ENCODE assay signal across 23 cellular contexts in the genomic region with DNA sequence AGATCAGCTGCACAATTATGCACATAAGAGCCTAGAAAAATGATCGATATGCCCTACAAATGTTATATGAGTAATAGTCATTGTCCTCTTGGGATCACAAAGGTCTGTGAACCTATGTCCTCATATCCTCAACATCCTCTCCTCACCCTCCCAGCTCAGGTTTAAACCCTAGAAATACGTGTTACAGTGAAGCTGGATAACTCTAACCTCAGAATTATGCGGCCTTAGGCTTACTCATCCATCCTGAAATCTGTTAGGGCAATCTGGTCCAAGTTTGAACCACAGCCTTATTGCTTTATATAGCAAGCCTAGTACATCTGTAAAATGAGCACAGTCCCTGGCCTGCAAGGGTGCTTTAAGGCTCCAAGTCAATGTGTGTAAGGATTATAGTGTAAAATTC.
DNase-seq lines count a peak whose midpoint lies in the region; ATAC-seq, FAIRE-seq and TF ChIP-seq lines count a peak whose summit lies in the region.
"Had no signal": no experiment of that assay in that cellular context is flagged by ENCODE, and none has a peak within 500 bp of the region (broad histone marks: within the 10 kb centered on the region; RNA-seq: fewer than 3 reads in every experiment).

No MANE protein-coding gene starts in this region.

- H3K79me2 ChIP-seq in osteoblast (ENCODE audit: insufficient read depth, low read length) (no peaks in the 10 kb centered on the region), SK-N-SH (ENCODE audit: insufficient read depth) (no peaks in the 10 kb centered on the region)

- H3K9me2 ChIP-seq in SK-N-SH, result no peaks in the 10 kb centered on the region

- H4K20me1 ChIP-seq in osteoblast (ENCODE audit: insufficient read depth, low read length) (no peaks in the 10 kb centered on the region), SK-N-SH (ENCODE audit: insufficient read depth) (no peaks in the 10 kb centered on the region)

- DNase-seq in ELR (ENCODE audit: low read depth) (peak; percentile 81), RCC 7860 (ENCODE audit: low spot score) (peak; percentile 72), epithelial cell of esophagus (ENCODE audit: low read depth) (peak; percentile 36), osteoblast (ENCODE audit: insufficient read length, low spot score, missing footprints) (peak; percentile 86), SK-N-SH (no peak), caudate nucleus (lab: John Stamatoyannopoulos, UW) (no peak)
- DNase-seq: activated CD4-positive, alpha-beta T cell treated with anti-CD3 and anti-CD28 coated beads for 1 hour; activated CD8-positive, alpha-beta memory T cell treated with anti-CD3 and anti-CD28 coated beads, Interleukin-2, amount 50 U/mL, for 48 hours; activated naive CD4-positive, alpha-beta T cell treated with Interleukin-2 at 50 U/mL for 16 hours; C1 segment of cervical spinal cord; Karpas-422; left ventricle myocardium superior; naive B cell; NCI-H1694 treated with DMSO at 0.1 percent for 48 hours; NCI-H510A treated with DMSO at 0.1 percent for 48 hours; OCI-M1; tibial artery had no signal

- peak overlapping the region; percentile 80 for H3K27ac ChIP-seq in osteoblast (ENCODE audit: low read depth, low read length)
- H3K27ac ChIP-seq in SK-N-SH (ENCODE audit: low read depth in 2 of 2, low read length in 1 of 2), result no peak overlapping the region
- H3K27ac ChIP-seq in caudate nucleus (ENCODE audit: low read depth, low read length), result no peak overlapping the region
- H3K27ac ChIP-seq: HL-60, SJSA1, skin epidermis, tibial artery had no signal

- H2AFZ ChIP-seq in osteoblast (ENCODE audit: low read length) (no peak overlapping the region), SK-N-SH (ENCODE audit: low read depth) (no peak overlapping the region)

- H3K27me3 ChIP-seq in osteoblast (ENCODE audit: insufficient read depth, low read length) (no peaks in the 10 kb centered on the region), SK-N-SH (ENCODE audit: insufficient read depth) (no peaks in the 10 kb centered on the region)
- H3K27me3 ChIP-seq: SJSA1 had no signal

- FAIRE-seq in RCC 7860 (lab: Jason Lieb, UNC), result peak; percentile 88
- FAIRE-seq: frontal cortex had no signal

- WGBS in SK-N-SH (ENCODE audit: low lambda C conversion rate), result 18% methylated on average over 3 of the region's 3 CpGs

- H3K9me3 ChIP-seq in osteoblast (ENCODE audit: low read depth, low read length) (no peaks in the 10 kb centered on the region), SK-N-SH (no peaks in the 10 kb centered on the region)
- H3K9me3 ChIP-seq: SJSA1, tibial artery had no signal

- H3F3A ChIP-seq in SK-N-SH (replicated peaks; ENCODE audit: insufficient read depth), result no peaks in the 10 kb centered on the region

- H3K9ac ChIP-seq in SK-N-SH, result no peak overlapping the region

- H3K4me2 ChIP-seq in osteoblast (ENCODE audit: insufficient read depth, low read length) (peak overlapping the region; percentile 4), SK-N-SH (no peak overlapping the region)

- CTCF ChIA-PET in SK-N-SH (lab: Yijun Ruan, JAX), result no interaction called here

- TF ChIP-seq RAD21 in SK-N-SH (IDR thresholded peaks at IDR 0.05; ENCODE audit: low read length), result no peak

- H3K4me1 ChIP-seq in osteoblast (ENCODE audit: insufficient read depth, low read length) (peaks cover 20% of the 10 kb centered on the region), SK-N-SH (ENCODE audit: control insufficient read depth in 1 of 2, insufficient read depth in 2 of 2, low read depth in 1 of 2, low read length in 1 of 2) (peaks cover 0 to 4% of the 10 kb centered on the region in 2 experiments; a peak in 1 of 4 replicates)
- H3K4me1 ChIP-seq: tibial artery had no signal

- POLR2A ChIA-PET in SK-N-SH (lab: Yijun Ruan, JAX), result no interaction called here

- TF ChIP-seq CTCF in epithelial cell of esophagus (IDR thresholded peaks at IDR 0.05; ENCODE audit: insufficient read depth, low read depth, low read length, missing control alignments), result no peak
- no peak for TF ChIP-seq CTCF in osteoblast (IDR thresholded peaks at IDR 0.05; ENCODE audit: extremely low read depth, low read depth, low read length)
- TF ChIP-seq CTCF in SK-N-SH (IDR thresholded peaks at IDR 0.05), result no peak

- H3K36me3 ChIP-seq in osteoblast (ENCODE audit: insufficient read depth, low read length), result no peaks in the 10 kb centered on the region
- H3K36me3 ChIP-seq in SK-N-SH (replicated peaks in 1 of 2; ENCODE audit: control insufficient read depth in 1 of 2, insufficient read depth in 2 of 2, low read length in 1 of 2), result no peaks in the 10 kb centered on the region
- H3K36me3 ChIP-seq: SJSA1, tibial artery had no signal

- TF ChIP-seq EP300 in SK-N-SH (IDR thresholded peaks at IDR 0.05; ENCODE audit: borderline replicate concordance in 1 of 2, low read depth in 1 of 2, low read length in 1 of 2), result no peak

- H3K4me3 ChIP-seq in epithelial cell of esophagus (ENCODE audit: low read length), result no peak overlapping the region
- H3K4me3 ChIP-seq in osteoblast (ENCODE audit: insufficient read depth, low read length), result no peak overlapping the region
- H3K4me3 ChIP-seq in SK-N-SH (ENCODE audit: low read depth in 2 of 2, low read length in 1 of 2), result no peak overlapping the region
- H3K4me3 ChIP-seq: SJSA1, skin epidermis, tibial artery had no signal

- ATAC-seq in GM18520 (IDR thresholded peaks at IDR 0.05; ENCODE audit: unreplicated experiment) (no peak), GM18519 (IDR thresholded peaks at IDR 0.05; ENCODE audit: low FRiP score, unreplicated experiment) (no peak)
- ATAC-seq: left ventricle myocardium superior had no signal

TF ChIP-seq in SK-N-SH, 30 proteins besides CTCF, POLR2A, EP300 and RAD21:
- no peak for TF ChIP-seq RCOR1 (IDR thresholded peaks at IDR 0.05; ENCODE audit: low read length)

Comparison
In these comparisons a context has a peak if more than half of its experiments do, and no peak if none do; other contexts are left out.
1. DNase-seq: peak in ELR (single experiment), RCC 7860 (single experiment), epithelial cell of esophagus (single experiment) and osteoblast (single experiment); none in SK-N-SH (single experiment) and caudate nucleus (0 of 61).